In genomic region chr4:139761461-139761860, GRCh38 we compare ENCODE assay signal across 9 cellular contexts.
DNase-seq lines count a peak whose midpoint lies in the region; ATAC-seq and TF ChIP-seq lines count a peak whose summit lies in the region.
"Had no signal": no experiment of that assay in that cellular context is flagged by ENCODE, and none has a peak within 500 bp of the region (broad histone marks: within the 10 kb centered on the region; RNA-seq: fewer than 3 reads in every experiment).

No MANE protein-coding gene starts in this region.

- no peaks in the 10 kb centered on the region for H3K36me3 Mint-ChIP-seq in immature natural killer cell
- no peaks in the 10 kb centered on the region for H3K36me3 Mint-ChIP-seq in activated naive CD4-positive, alpha-beta T cell treated with anti-CD3 and anti-CD28 coated beads for 36 hours (ENCODE audit: low read depth)
- H3K36me3 Mint-ChIP-seq: activated naive CD4-positive, alpha-beta T cell treated with anti-CD3 and anti-CD28 coated beads, Interleukin-2, amount 50 U/mL, for 24 hours had no signal

- DNase-seq in AG09309 (ENCODE audit: low read depth) = no peak
- DNase-seq in NCI-H526 (lab: John Stamatoyannopoulos, UW) = peak; percentile 62
- DNase-seq in foreskin keratinocyte = peak in 1 of 2 donors; percentile 28
- DNase-seq in immature natural killer cell = no peak
- DNase-seq in activated naive CD4-positive, alpha-beta T cell treated with Interleukin-2 at 50 U/mL for 16 hours = no peak
- no peak for DNase-seq in activated naive CD4-positive, alpha-beta T cell treated with anti-CD3 and anti-CD28 coated beads for 36 hours
- DNase-seq in superior temporal gyrus (ENCODE audit: extremely low spot score) = no peak

- intact Hi-C loops in activated naive CD4-positive, alpha-beta T cell treated with anti-CD3 and anti-CD28 coated beads for 36 hours (cut with micrococcal nuclease) = no loop called here

- no peaks in the 10 kb centered on the region for H3K4me1 ChIP-seq in foreskin keratinocyte

- no peak overlapping the region for H3K4me3 ChIP-seq in AG09309 (ENCODE audit: control insufficient read depth, low read depth, low read length)

- CTCF ChIA-PET in activated naive CD4-positive, alpha-beta T cell treated with anti-CD3 and anti-CD28 coated beads for 36 hours (lab: Charles Lee) = no interaction called here

- peaks cover 0 to 8% (median 3%) of the 10 kb centered on the region in 3 donors for H3K27me3 Mint-ChIP-seq in immature natural killer cell (ENCODE audit: low read depth in 3 of 3)
- H3K27me3 Mint-ChIP-seq in activated naive CD4-positive, alpha-beta T cell treated with anti-CD3 and anti-CD28 coated beads for 36 hours (ENCODE audit: low read depth) = no peaks in the 10 kb centered on the region
- H3K27me3 Mint-ChIP-seq: activated naive CD4-positive, alpha-beta T cell treated with anti-CD3 and anti-CD28 coated beads, Interleukin-2, amount 50 U/mL, for 24 hours had no signal

- H3K27me3 ChIP-seq in foreskin keratinocyte = peaks cover 19% of the 10 kb centered on the region

- H3K4me3 Mint-ChIP-seq in immature natural killer cell = no peak overlapping the region
- H3K4me3 Mint-ChIP-seq in activated naive CD4-positive, alpha-beta T cell treated with anti-CD3 and anti-CD28 coated beads for 36 hours = no peak overlapping the region
- H3K4me3 Mint-ChIP-seq: activated naive CD4-positive, alpha-beta T cell treated with anti-CD3 and anti-CD28 coated beads, Interleukin-2, amount 50 U/mL, for 24 hours had no signal

- peak; percentile 68 for ATAC-seq in GM21447 (IDR thresholded peaks at IDR 0.05; ENCODE audit: unreplicated experiment)
- peak; percentile 82 for ATAC-seq in foreskin keratinocyte

- H3K27ac ChIP-seq in foreskin keratinocyte = no peak overlapping the region

- H3K4me1 Mint-ChIP-seq in immature natural killer cell = peaks cover 2 to 10% of the 10 kb centered on the region in 2 donors
- no peaks in the 10 kb centered on the region for H3K4me1 Mint-ChIP-seq in activated naive CD4-positive, alpha-beta T cell treated with anti-CD3 and anti-CD28 coated beads for 36 hours (ENCODE audit: low read depth)
- H3K4me1 Mint-ChIP-seq: activated naive CD4-positive, alpha-beta T cell treated with anti-CD3 and anti-CD28 coated beads, Interleukin-2, amount 50 U/mL, for 24 hours had no signal

- no peaks in the 10 kb centered on the region for H3K9me3 Mint-ChIP-seq in immature natural killer cell
- no peaks in the 10 kb centered on the region for H3K9me3 Mint-ChIP-seq in activated naive CD4-positive, alpha-beta T cell treated with anti-CD3 and anti-CD28 coated beads for 36 hours
- H3K9me3 Mint-ChIP-seq: activated naive CD4-positive, alpha-beta T cell treated with anti-CD3 and anti-CD28 coated beads, Interleukin-2, amount 50 U/mL, for 24 hours had no signal

- no peak overlapping the region for H3K27ac Mint-ChIP-seq in immature natural killer cell
- H3K27ac Mint-ChIP-seq in activated naive CD4-positive, alpha-beta T cell treated with anti-CD3 and anti-CD28 coated beads for 36 hours = no peak overlapping the region
- H3K27ac Mint-ChIP-seq: activated naive CD4-positive, alpha-beta T cell treated with anti-CD3 and anti-CD28 coated beads, Interleukin-2, amount 50 U/mL, for 24 hours had no signal

- TF ChIP-seq CTCF in AG09309 (IDR thresholded peaks at IDR 0.05; ENCODE audit: control insufficient read depth, insufficient read depth, low read depth, low read length, missing control alignments) (peak; percentile 26), foreskin keratinocyte (conservative IDR thresholded peaks at IDR 0.05) (peak; percentile 58)

Comparison
In these comparisons a context has a peak if more than half of its experiments do, and no peak if none do; other contexts are left out.
1. DNase-seq: peak in NCI-H526 (2 of 2); none in AG09309 (single experiment), immature natural killer cell (0 of 3), activated naive CD4-positive, alpha-beta T cell treated with Interleukin-2 at 50 U/mL for 16 hours (single experiment), activated naive CD4-positive, alpha-beta T cell treated with anti-CD3 and anti-CD28 coated beads for 36 hours (single experiment) and superior temporal gyrus (single experiment).